In genomic region chr5:149638136-149638535, GRCh38 we compare ENCODE assay signal across 37 cellular contexts.
"Had no signal": no experiment of that assay in that cellular context is flagged by ENCODE, and none has a peak within 500 bp of the region (broad histone marks: within the 10 kb centered on the region; RNA-seq: fewer than 3 reads in every experiment).

No MANE protein-coding gene starts in this region.

- H3K27me3 ChIP-seq: adrenal gland, body of pancreas, brain microvascular endothelial cell, breast epithelium had no signal

- H3K4me1 ChIP-seq: body of pancreas, breast epithelium had no signal

- H3K4me3 ChIP-seq: adrenal gland, body of pancreas, breast epithelium had no signal

- H3K36me3 ChIP-seq: adrenal gland, brain microvascular endothelial cell, breast epithelium, WERI-Rb-1 had no signal

- H3K4me1 Mint-ChIP-seq: activated T-helper 17 cell treated with anti-CD3 and anti-CD28 coated beads, Interleukin-2, amount 50 U/mL, for 72 hours; central memory CD8-positive, alpha-beta T cell had no signal

- H3K9me3 ChIP-seq: adrenal gland, body of pancreas, breast epithelium had no signal

- H3K4me3 Mint-ChIP-seq: activated CD4-positive, alpha-beta memory T cell treated with anti-CD3 and anti-CD28 coated beads for 36 hours; activated CD4-positive, alpha-beta T cell treated with anti-CD3 and anti-CD28 coated beads for 36 hours; activated CD8-positive, alpha-beta T cell treated with anti-CD3 and anti-CD28 coated beads for 36 hours; activated naive CD4-positive, alpha-beta T cell treated with anti-CD3 and anti-CD28 coated beads for 36 hours; activated naive CD8-positive, alpha-beta T cell treated with anti-CD3 and anti-CD28 coated beads for 36 hours; activated T-cell treated with anti-CD3 and anti-CD28 coated beads, Interleukin-2, amount 50 U/mL, for 4 hours; activated T-cell treated with anti-CD3 and anti-CD28 coated beads, Interleukin-2, amount 50 U/mL, for 72 hours; activated T-helper 1 cell treated with anti-CD3 and anti-CD28 coated beads, Interleukin-12 subunit alpha, Interleukin-12 subunit beta, Interleukin-2, Interleukin-4 antibody, amounts not matched to agents 30 ng/mL and 10 ng/mL and 1 ng/mL, durations not matched to agents 14 hours and 24 hours and 36 hours; activated T-helper 17 cell treated with anti-CD3 and anti-CD28 coated beads, Interleukin-2, amount 50 U/mL, for 72 hours; central memory CD8-positive, alpha-beta T cell; T-helper 1 cell treated with Interleukin-12 subunit alpha and Interleukin-12 subunit beta and Interleukin-4 antibody, amounts not matched to agents 30 μg/mL and 1 μg/mL, for 36 hours; T-helper 2 cell treated with Interferon-gamma antibody and Interleukin-4, amounts not matched to agents 5 μg/mL and 100 μg/mL, for 36 hours; WTC11 had no signal

- H3K27ac ChIP-seq: adrenal gland, body of pancreas, brain microvascular endothelial cell, breast epithelium, WERI-Rb-1 had no signal

- H3K27ac Mint-ChIP-seq: activated CD4-positive, alpha-beta memory T cell treated with anti-CD3 and anti-CD28 coated beads for 36 hours; activated CD4-positive, alpha-beta T cell treated with anti-CD3 and anti-CD28 coated beads for 36 hours; activated CD8-positive, alpha-beta T cell treated with anti-CD3 and anti-CD28 coated beads for 36 hours; activated naive CD4-positive, alpha-beta T cell treated with anti-CD3 and anti-CD28 coated beads for 36 hours; activated naive CD4-positive, alpha-beta T cell treated with anti-CD3 and anti-CD28 coated beads, Interleukin-2, amount 50 U/mL, for 72 hours; activated naive CD8-positive, alpha-beta T cell treated with anti-CD3 and anti-CD28 coated beads for 36 hours; activated T-cell treated with anti-CD3 and anti-CD28 coated beads, Interleukin-2, amount 50 U/mL, for 72 hours; activated T-helper 1 cell treated with anti-CD3 and anti-CD28 coated beads, Interleukin-12 subunit alpha, Interleukin-12 subunit beta, Interleukin-2, Interleukin-4 antibody, amounts not matched to agents 30 ng/mL and 10 ng/mL and 1 ng/mL, durations not matched to agents 14 hours and 24 hours and 36 hours; activated T-helper 17 cell treated with anti-CD3 and anti-CD28 coated beads, Interleukin-2, amount 50 U/mL, for 72 hours; T-helper 1 cell treated with Interleukin-12 subunit alpha and Interleukin-12 subunit beta and Interleukin-4 antibody, amounts not matched to agents 30 μg/mL and 1 μg/mL, for 36 hours; T-helper 2 cell treated with Interferon-gamma antibody and Interleukin-4, amounts not matched to agents 5 μg/mL and 100 μg/mL, for 36 hours; WTC11 had no signal

- H3K36me3 Mint-ChIP-seq: activated CD4-positive, alpha-beta memory T cell treated with anti-CD3 and anti-CD28 coated beads for 36 hours; activated naive CD4-positive, alpha-beta T cell treated with anti-CD3 and anti-CD28 coated beads, Interleukin-2, amount 50 U/mL, for 72 hours; activated naive CD8-positive, alpha-beta T cell treated with anti-CD3 and anti-CD28 coated beads for 36 hours; WTC11 had no signal

- DNase-seq: activated CD4-positive, alpha-beta memory T cell treated with anti-CD3 and anti-CD28 coated beads for 36 hours; activated CD4-positive, alpha-beta T cell treated with anti-CD3 and anti-CD28 coated beads for 1 hour; activated CD4-positive, alpha-beta T cell treated with anti-CD3 and anti-CD28 coated beads for 36 hours; activated CD4-positive, alpha-beta T cell treated with anti-CD3 and anti-CD28 coated beads for 48 hours; activated CD4-positive, alpha-beta T cell treated with anti-CD3 and anti-CD28 coated beads, Interleukin-2, amount 50 U/mL, for 1 hour; activated CD4-positive, alpha-beta T cell treated with anti-CD3 and anti-CD28 coated beads, Interleukin-2, amount 50 U/mL, for 4 hours; activated CD4-positive, CD25-positive, alpha-beta regulatory T cell; activated CD8-positive, alpha-beta memory T cell treated with anti-CD3 and anti-CD28 coated beads, Interleukin-2, amount 50 U/mL, for 4 hours; activated CD8-positive, alpha-beta T cell treated with anti-CD3 and anti-CD28 coated beads for 36 hours; activated effector memory CD4-positive, alpha-beta T cell treated with anti-CD3 and anti-CD28 coated beads, Interleukin-2, amount 50 U/mL, for 16 hours; activated gamma-delta T cell treated with Interleukin-2 at 50 U/mL for 16 hours; activated naive CD4-positive, alpha-beta T cell; activated naive CD4-positive, alpha-beta T cell treated with anti-CD3 and anti-CD28 coated beads for 36 hours; activated naive CD4-positive, alpha-beta T cell treated with anti-CD3 and anti-CD28 coated beads, Interleukin-2, amount 50 U/mL, for 16 hours; activated naive CD8-positive, alpha-beta T cell treated with anti-CD3 and anti-CD28 coated beads for 36 hours; activated T-cell treated with anti-CD3 and anti-CD28 coated beads for 4 hours; activated T-cell treated with anti-CD3 and anti-CD28 coated beads, Interleukin-2, amount 50 U/mL, for 1 hour; activated T-cell treated with anti-CD3 and anti-CD28 coated beads, Interleukin-2, amount 50 U/mL, for 4 hours; activated T-cell treated with anti-CD3 and anti-CD28 coated beads, Interleukin-2, amount 50 U/mL, for 72 hours; adrenal gland; amniotic stem cell; aorta; body of pancreas; brain microvascular endothelial cell; caudate nucleus; T-helper 1 cell; T-helper 2 cell; T-helper 9 cell; WERI-Rb-1 had no signal

- H3K9me3 Mint-ChIP-seq: activated CD4-positive, alpha-beta memory T cell treated with anti-CD3 and anti-CD28 coated beads for 36 hours; activated CD8-positive, alpha-beta T cell treated with anti-CD3 and anti-CD28 coated beads for 36 hours; activated naive CD4-positive, alpha-beta T cell treated with anti-CD3 and anti-CD28 coated beads for 36 hours; activated naive CD4-positive, alpha-beta T cell treated with anti-CD3 and anti-CD28 coated beads, Interleukin-2, amount 50 U/mL, for 72 hours; activated naive CD8-positive, alpha-beta T cell treated with anti-CD3 and anti-CD28 coated beads for 36 hours; activated T-cell treated with anti-CD3 and anti-CD28 coated beads, Interleukin-2, amount 50 U/mL, for 4 hours; activated T-cell treated with anti-CD3 and anti-CD28 coated beads, Interleukin-2, amount 50 U/mL, for 72 hours; activated T-helper 1 cell treated with anti-CD3 and anti-CD28 coated beads, Interleukin-12 subunit alpha, Interleukin-12 subunit beta, Interleukin-2, Interleukin-4 antibody, amounts not matched to agents 30 ng/mL and 10 ng/mL and 1 ng/mL, durations not matched to agents 14 hours and 24 hours and 36 hours; activated T-helper 17 cell treated with anti-CD3 and anti-CD28 coated beads, Interleukin-2, amount 50 U/mL, for 72 hours; central memory CD8-positive, alpha-beta T cell; T-helper 1 cell treated with Interleukin-12 subunit alpha and Interleukin-12 subunit beta and Interleukin-4 antibody, amounts not matched to agents 30 μg/mL and 1 μg/mL, for 36 hours; T-helper 2 cell treated with Interferon-gamma antibody and Interleukin-4, amounts not matched to agents 5 μg/mL and 100 μg/mL, for 36 hours; WTC11 had no signal

- H3K27me3 Mint-ChIP-seq: activated CD4-positive, alpha-beta memory T cell treated with anti-CD3 and anti-CD28 coated beads for 36 hours; activated CD4-positive, alpha-beta T cell treated with anti-CD3 and anti-CD28 coated beads for 36 hours; activated CD8-positive, alpha-beta T cell treated with anti-CD3 and anti-CD28 coated beads for 36 hours; activated naive CD8-positive, alpha-beta T cell treated with anti-CD3 and anti-CD28 coated beads for 36 hours; central memory CD8-positive, alpha-beta T cell had no signal
